ENCODE assay signal across 26 cellular contexts in genomic region chr2:96167407-96168013, GRCh38. TPM values are rescaled to one million over a fixed set of nuclear protein-coding genes. Genes with fewer than 3 reads are reported as not detected.
A peak's percentile ranks its signal among the peaks of the same experiment; 100 is the strongest.
DNase-seq lines count a peak whose midpoint lies in the region; ATAC-seq and TF ChIP-seq lines count a peak whose summit lies in the region.
"Had no signal": no experiment of that assay in that cellular context is flagged by ENCODE, and none has a peak within 500 bp of the region (broad histone marks: within the 10 kb centered on the region; RNA-seq: fewer than 3 reads in every experiment).

No MANE protein-coding gene starts in this region.

- TF ChIP-seq CTCF in C4-2B (conservative IDR thresholded peaks at IDR 0.05), result no peak
- no peak for TF ChIP-seq CTCF in spleen (IDR thresholded peaks at IDR 0.05 in 8 of 11, conservative IDR thresholded peaks at IDR 0.05 in 3 of 11)

- H3K27ac ChIP-seq in C4-2B (peak overlapping the region; percentile 37), spleen (no peak overlapping the region)
- H3K27ac ChIP-seq: A549, esophagus squamous epithelium, vagina had no signal

- DNase-seq in NCI-H146 (lab: John Stamatoyannopoulos, UW), result peak; percentile 15
- no peak for DNase-seq in NCI-H146 treated with DMSO at 0.1 percent for 48 hours (lab: John Stamatoyannopoulos, UW; ENCODE audit: unreplicated experiment)
- peak; percentile 13 for DNase-seq in NCI-H774 (lab: John Stamatoyannopoulos, UW)
- DNase-seq in effector memory CD8-positive, alpha-beta T cell, result no peak
- DNase-seq in T-helper 2 cell treated with Interferon-gamma antibody and Interleukin-4, amounts not matched to agents 5 μg/mL and 100 μg/mL, for 36 hours (ENCODE audit: low spot score), result no peak
- no peak for DNase-seq in spleen
- no peak for DNase-seq in NCI-H748 (lab: John Stamatoyannopoulos, UW; ENCODE audit: unreplicated experiment)
- DNase-seq: activated CD4-positive, alpha-beta T cell treated with anti-CD3 and anti-CD28 coated beads, Interleukin-2, amount 50 U/mL, for 4 hours; effector memory CD4-positive, alpha-beta T cell; esophagus squamous epithelium; GDM1; left cardiac atrium; mesendoderm; NCI-H2029; NCI-H446 treated with DMSO at 0.1 percent for 48 hours; T-helper 1 cell had no signal

- H3K27me3 Mint-ChIP-seq in effector memory CD8-positive, alpha-beta T cell, result no peaks in the 10 kb centered on the region
- H3K27me3 Mint-ChIP-seq in T-helper 2 cell treated with Interferon-gamma antibody and Interleukin-4, amounts not matched to agents 5 μg/mL and 100 μg/mL, for 36 hours (ENCODE audit: low read depth), result no peaks in the 10 kb centered on the region

- H3K36me3 Mint-ChIP-seq in effector memory CD8-positive, alpha-beta T cell (ENCODE audit: insufficient read depth), result peaks cover 17% of the 10 kb centered on the region
- no peaks in the 10 kb centered on the region for H3K36me3 Mint-ChIP-seq in T-helper 2 cell treated with Interferon-gamma antibody and Interleukin-4, amounts not matched to agents 5 μg/mL and 100 μg/mL, for 36 hours (ENCODE audit: low read depth)

- intact Hi-C loops in spleen (cut with DNase I; ENCODE audit: low total_unique reads), result no loop called here

- no peak for TF ChIP-seq POLR2A in spleen (IDR thresholded peaks at IDR 0.05)

- no peaks in the 10 kb centered on the region for H3K36me3 ChIP-seq in spleen
- H3K36me3 ChIP-seq: esophagus squamous epithelium, vagina had no signal

- H3K4me3 Mint-ChIP-seq in effector memory CD8-positive, alpha-beta T cell, result peak overlapping the region in 1 of 2 donors; percentile 65
- no peak overlapping the region for H3K4me3 Mint-ChIP-seq in T-helper 2 cell treated with Interferon-gamma antibody and Interleukin-4, amounts not matched to agents 5 μg/mL and 100 μg/mL, for 36 hours

- H3K27me3 ChIP-seq in spleen (replicated peaks in 1 of 7), result no peaks in the 10 kb centered on the region
- H3K27me3 ChIP-seq: esophagus squamous epithelium, vagina had no signal

- H3K27ac Mint-ChIP-seq in effector memory CD8-positive, alpha-beta T cell, result peak overlapping the region; percentile 54 to 95
- H3K27ac Mint-ChIP-seq in T-helper 2 cell treated with Interferon-gamma antibody and Interleukin-4, amounts not matched to agents 5 μg/mL and 100 μg/mL, for 36 hours, result no peak overlapping the region
- H3K27ac Mint-ChIP-seq: progenitor cell of endocrine pancreas had no signal

- H3K4me3 ChIP-seq in spleen, result no peak overlapping the region
- H3K4me3 ChIP-seq: A549, esophagus squamous epithelium, smooth muscle cell, vagina had no signal

- peaks cover 13 to 33% (median 28%) of the 10 kb centered on the region in 6 donors for H3K4me1 ChIP-seq in spleen
- H3K4me1 ChIP-seq: A549, esophagus squamous epithelium, vagina had no signal

- WGBS in spleen, 5 donors, result 70 to 80% (median 76%) methylated on average over 6 of the region's 6 CpGs

- peaks cover 28 to 49% of the 10 kb centered on the region in 2 donors for H3K4me1 Mint-ChIP-seq in effector memory CD8-positive, alpha-beta T cell (ENCODE audit: low read depth in 2 of 2)
- H3K4me1 Mint-ChIP-seq in T-helper 2 cell treated with Interferon-gamma antibody and Interleukin-4, amounts not matched to agents 5 μg/mL and 100 μg/mL, for 36 hours (ENCODE audit: low read depth), result peaks cover 28% of the 10 kb centered on the region

- H3K9me3 ChIP-seq in spleen, result peaks cover 0 to 7% (median 0%) of the 10 kb centered on the region in 8 donors
- H3K9me3 ChIP-seq: vagina had no signal

- ATAC-seq in effector memory CD8-positive, alpha-beta T cell (replicated peaks), result no peak
- ATAC-seq: A549, left cardiac atrium, Right ventricle myocardium inferior had no signal

- H3K9me3 Mint-ChIP-seq in effector memory CD8-positive, alpha-beta T cell, result no peaks in the 10 kb centered on the region
- H3K9me3 Mint-ChIP-seq in T-helper 2 cell treated with Interferon-gamma antibody and Interleukin-4, amounts not matched to agents 5 μg/mL and 100 μg/mL, for 36 hours, result no peaks in the 10 kb centered on the region

RNA-seq across cellular contexts. Expression of gene DUSP2, which starts 22.3 kb away (rescaled TPM):
- 10 to 100 TPM; 27.2 to 88.0 (median 45.0) TPM for total RNA-seq in spleen
- 10 to 100 TPM; 24.2 to 60.8 (median 47.6) TPM for polyA plus RNA-seq in spleen

RNA-seq across cellular contexts. Expression of gene ASTL, which starts 29.2 kb away (rescaled TPM):
- 1 to 10 TPM in 2 of 7 donors, under 1 TPM in 4, not detected in 1; 0.49 to 2.2 (median 0.72) TPM for total RNA-seq in spleen
- under 1 TPM; 0.24 to 0.33 (median 0.29) TPM for polyA plus RNA-seq in spleen
- total RNA-seq: chondrocyte, left cardiac atrium, Right ventricle myocardium inferior, temporal lobe, vagina had no signal
- polyA plus RNA-seq: A549, BJ, neural cell, smooth muscle cell had no signal

RNA-seq across cellular contexts. Expression of gene STARD7, which starts 41.1 kb away (rescaled TPM):
- total RNA-seq in spleen, result 100 to 1,000 TPM in 5 of 7 donors, 10 to 100 TPM in 2; 89.8 to 174 (median 123) TPM
- 10 to 100 TPM; 45.1 to 73.0 (median 52.2) TPM for polyA plus RNA-seq in spleen

RNA-seq across cellular contexts. Expression of gene ADRA2B, which starts 51.1 kb away (rescaled TPM):
- total RNA-seq in spleen, result 10 to 100 TPM in 3 of 7 donors, 1 to 10 TPM in 4; 3.1 to 14.2 (median 9.0) TPM
- 1 to 10 TPM; 1.8 to 4.2 (median 1.8) TPM for polyA plus RNA-seq in spleen
- total RNA-seq: temporal lobe had no signal
- polyA plus RNA-seq: BJ, neural cell had no signal

Comparison
In these comparisons a context has a peak if more than half of its experiments do, and no peak if none do; other contexts are left out.
1. DNase-seq: peak in NCI-H146 (single experiment) and NCI-H774 (single experiment); none in NCI-H146 treated with DMSO at 0.1 percent for 48 hours (single experiment), effector memory CD8-positive, alpha-beta T cell (0 of 3), T-helper 2 cell treated with Interferon-gamma antibody and Interleukin-4, amounts not matched to agents 5 μg/mL and 100 μg/mL, for 36 hours (single experiment), spleen (single experiment) and NCI-H748 (single experiment).